In the genomic region with DNA sequence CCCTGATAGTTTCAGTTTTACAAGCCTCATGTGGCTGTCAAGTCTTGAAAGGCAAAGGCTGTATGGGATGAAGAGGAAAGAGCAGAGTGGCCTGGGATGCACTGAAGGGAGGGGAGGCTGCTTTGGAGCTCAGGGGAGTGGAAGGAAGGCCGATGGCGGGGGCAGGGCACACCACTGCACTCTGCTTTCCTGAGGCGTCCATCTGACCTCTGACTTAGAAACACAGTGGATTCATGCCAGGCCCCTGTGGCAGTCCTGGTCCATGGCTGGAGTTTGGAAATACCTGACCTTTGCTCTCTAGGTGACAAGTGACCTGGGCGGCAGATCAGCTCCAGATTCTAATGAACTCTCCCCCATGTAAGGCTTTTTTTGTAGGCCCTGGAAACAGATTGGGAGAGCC, we compare ENCODE assay signal across 1 cellular context.
TF ChIP-seq lines count a peak whose summit lies in the region.

No MANE protein-coding gene starts in this region.

TF ChIP-seq in HepG2, 621 proteins besides CTCF, POLR2A, EP300 and RAD21 (continues in another document):
- TF ChIP-seq ZNF556 (CRISPR knock-in tag; IDR thresholded peaks at IDR 0.05; ENCODE audit: borderline replicate concordance) (no peak), ZNF7 (CRISPR knock-in tag; IDR thresholded peaks at IDR 0.05) (no peak), ZNF558 (CRISPR knock-in tag; IDR thresholded peaks at IDR 0.05; ENCODE audit: borderline replicate concordance) (no peak), ZNF510 (CRISPR knock-in tag; IDR thresholded peaks at IDR 0.05; ENCODE audit: low read depth) (no peak), SYNCRIP (IDR thresholded peaks at IDR 0.05; ENCODE audit: insufficient read depth, low read depth, low read length) (no peak), ZNF781 (CRISPR knock-in tag; IDR thresholded peaks at IDR 0.05; ENCODE audit: borderline replicate concordance, not compliant biosample characterization) (no peak), HOXA3 (CRISPR knock-in tag; IDR thresholded peaks at IDR 0.05) (peak; percentile 83), MAZ (IDR thresholded peaks at IDR 0.05; ENCODE audit: borderline replicate concordance, low read depth, low read length) (no peak), MAZ (CRISPR knock-in tag; IDR thresholded peaks at IDR 0.05; ENCODE audit: low read depth) (no peak), SIX1 (CRISPR knock-in tag; IDR thresholded peaks at IDR 0.05; ENCODE audit: borderline replicate concordance) (peak; percentile 54; the same call in 1 of the 2 replicates), ZNF567 (CRISPR knock-in tag; IDR thresholded peaks at IDR 0.05; ENCODE audit: borderline replicate concordance) (no peak), ZBTB3 (CRISPR knock-in tag; IDR thresholded peaks at IDR 0.05; ENCODE audit: borderline replicate concordance, low read depth) (no peak), CEBPB (IDR thresholded peaks at IDR 0.05; ENCODE audit: borderline replicate concordance, low read depth, low read length) (peak; percentile 63; the same call in 1 of the 2 replicates), NR2F2 (IDR thresholded peaks at IDR 0.05; ENCODE audit: borderline replicate concordance, low read depth) (peak; percentile 82), ZNF451 (CRISPR knock-in tag; IDR thresholded peaks at IDR 0.05) (no peak), KLF6 (CRISPR knock-in tag; IDR thresholded peaks at IDR 0.05) (no peak), ZNF879 (CRISPR knock-in tag; IDR thresholded peaks at IDR 0.05) (no peak), RNF2 (conservative IDR thresholded peaks at IDR 0.05; ENCODE audit: low read depth) (no peak)
- TF ChIP-seq, protein P1, sequence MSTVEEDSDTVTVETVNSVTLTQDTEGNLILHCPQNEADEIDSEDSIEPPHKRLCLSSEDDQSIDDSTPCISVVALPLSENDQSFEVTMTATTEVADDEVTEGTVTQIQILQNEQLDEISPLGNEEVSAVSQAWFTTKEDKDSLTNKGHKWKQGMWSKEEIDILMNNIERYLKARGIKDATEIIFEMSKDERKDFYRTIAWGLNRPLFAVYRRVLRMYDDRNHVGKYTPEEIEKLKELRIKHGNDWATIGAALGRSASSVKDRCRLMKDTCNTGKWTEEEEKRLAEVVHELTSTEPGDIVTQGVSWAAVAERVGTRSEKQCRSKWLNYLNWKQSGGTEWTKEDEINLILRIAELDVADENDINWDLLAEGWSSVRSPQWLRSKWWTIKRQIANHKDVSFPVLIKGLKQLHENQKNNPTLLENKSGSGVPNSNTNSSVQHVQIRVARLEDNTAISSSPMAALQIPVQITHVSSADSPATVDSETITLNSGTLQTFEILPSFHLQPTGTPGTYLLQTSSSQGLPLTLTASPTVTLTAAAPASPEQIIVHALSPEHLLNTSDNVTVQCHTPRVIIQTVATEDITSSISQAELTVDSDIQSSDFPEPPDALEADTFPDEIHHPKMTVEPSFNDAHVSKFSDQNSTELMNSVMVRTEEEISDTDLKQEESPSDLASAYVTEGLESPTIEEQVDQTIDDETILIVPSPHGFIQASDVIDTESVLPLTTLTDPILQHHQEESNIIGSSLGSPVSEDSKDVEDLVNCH (CRISPR knock-in tag; IDR thresholded peaks at IDR 0.05) = no peak
- TF ChIP-seq, protein P2, sequence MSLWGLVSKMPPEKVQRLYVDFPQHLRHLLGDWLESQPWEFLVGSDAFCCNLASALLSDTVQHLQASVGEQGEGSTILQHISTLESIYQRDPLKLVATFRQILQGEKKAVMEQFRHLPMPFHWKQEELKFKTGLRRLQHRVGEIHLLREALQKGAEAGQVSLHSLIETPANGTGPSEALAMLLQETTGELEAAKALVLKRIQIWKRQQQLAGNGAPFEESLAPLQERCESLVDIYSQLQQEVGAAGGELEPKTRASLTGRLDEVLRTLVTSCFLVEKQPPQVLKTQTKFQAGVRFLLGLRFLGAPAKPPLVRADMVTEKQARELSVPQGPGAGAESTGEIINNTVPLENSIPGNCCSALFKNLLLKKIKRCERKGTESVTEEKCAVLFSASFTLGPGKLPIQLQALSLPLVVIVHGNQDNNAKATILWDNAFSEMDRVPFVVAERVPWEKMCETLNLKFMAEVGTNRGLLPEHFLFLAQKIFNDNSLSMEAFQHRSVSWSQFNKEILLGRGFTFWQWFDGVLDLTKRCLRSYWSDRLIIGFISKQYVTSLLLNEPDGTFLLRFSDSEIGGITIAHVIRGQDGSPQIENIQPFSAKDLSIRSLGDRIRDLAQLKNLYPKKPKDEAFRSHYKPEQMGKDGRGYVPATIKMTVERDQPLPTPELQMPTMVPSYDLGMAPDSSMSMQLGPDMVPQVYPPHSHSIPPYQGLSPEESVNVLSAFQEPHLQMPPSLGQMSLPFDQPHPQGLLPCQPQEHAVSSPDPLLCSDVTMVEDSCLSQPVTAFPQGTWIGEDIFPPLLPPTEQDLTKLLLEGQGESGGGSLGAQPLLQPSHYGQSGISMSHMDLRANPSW (CRISPR knock-in tag; IDR thresholded peaks at IDR 0.05; ENCODE audit: borderline replicate concordance) = no peak
- TF ChIP-seq, protein P3, sequence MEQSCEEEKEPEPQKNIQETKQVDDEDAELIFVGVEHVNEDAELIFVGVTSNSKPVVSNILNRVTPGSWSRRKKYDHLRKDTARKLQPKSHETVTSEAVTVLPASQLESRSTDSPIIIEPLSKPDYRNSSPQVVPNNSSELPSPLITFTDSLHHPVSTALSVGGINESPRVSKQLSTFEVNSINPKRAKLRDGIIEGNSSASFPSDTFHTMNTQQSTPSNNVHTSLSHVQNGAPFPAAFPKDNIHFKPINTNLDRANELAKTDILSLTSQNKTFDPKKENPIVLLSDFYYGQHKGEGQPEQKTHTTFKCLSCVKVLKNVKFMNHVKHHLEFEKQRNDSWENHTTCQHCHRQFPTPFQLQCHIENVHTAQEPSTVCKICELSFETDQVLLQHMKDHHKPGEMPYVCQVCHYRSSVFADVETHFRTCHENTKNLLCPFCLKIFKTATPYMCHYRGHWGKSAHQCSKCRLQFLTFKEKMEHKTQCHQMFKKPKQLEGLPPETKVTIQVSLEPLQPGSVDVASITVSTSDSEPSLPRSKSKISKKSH (CRISPR knock-in tag; IDR thresholded peaks at IDR 0.05; ENCODE audit: borderline replicate concordance) = no peak
- TF ChIP-seq, protein P4, sequence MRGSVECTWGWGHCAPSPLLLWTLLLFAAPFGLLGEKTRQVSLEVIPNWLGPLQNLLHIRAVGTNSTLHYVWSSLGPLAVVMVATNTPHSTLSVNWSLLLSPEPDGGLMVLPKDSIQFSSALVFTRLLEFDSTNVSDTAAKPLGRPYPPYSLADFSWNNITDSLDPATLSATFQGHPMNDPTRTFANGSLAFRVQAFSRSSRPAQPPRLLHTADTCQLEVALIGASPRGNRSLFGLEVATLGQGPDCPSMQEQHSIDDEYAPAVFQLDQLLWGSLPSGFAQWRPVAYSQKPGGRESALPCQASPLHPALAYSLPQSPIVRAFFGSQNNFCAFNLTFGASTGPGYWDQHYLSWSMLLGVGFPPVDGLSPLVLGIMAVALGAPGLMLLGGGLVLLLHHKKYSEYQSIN (CRISPR knock-in tag; IDR thresholded peaks at IDR 0.05; ENCODE audit: borderline replicate concordance) = no peak
- TF ChIP-seq, protein P5, sequence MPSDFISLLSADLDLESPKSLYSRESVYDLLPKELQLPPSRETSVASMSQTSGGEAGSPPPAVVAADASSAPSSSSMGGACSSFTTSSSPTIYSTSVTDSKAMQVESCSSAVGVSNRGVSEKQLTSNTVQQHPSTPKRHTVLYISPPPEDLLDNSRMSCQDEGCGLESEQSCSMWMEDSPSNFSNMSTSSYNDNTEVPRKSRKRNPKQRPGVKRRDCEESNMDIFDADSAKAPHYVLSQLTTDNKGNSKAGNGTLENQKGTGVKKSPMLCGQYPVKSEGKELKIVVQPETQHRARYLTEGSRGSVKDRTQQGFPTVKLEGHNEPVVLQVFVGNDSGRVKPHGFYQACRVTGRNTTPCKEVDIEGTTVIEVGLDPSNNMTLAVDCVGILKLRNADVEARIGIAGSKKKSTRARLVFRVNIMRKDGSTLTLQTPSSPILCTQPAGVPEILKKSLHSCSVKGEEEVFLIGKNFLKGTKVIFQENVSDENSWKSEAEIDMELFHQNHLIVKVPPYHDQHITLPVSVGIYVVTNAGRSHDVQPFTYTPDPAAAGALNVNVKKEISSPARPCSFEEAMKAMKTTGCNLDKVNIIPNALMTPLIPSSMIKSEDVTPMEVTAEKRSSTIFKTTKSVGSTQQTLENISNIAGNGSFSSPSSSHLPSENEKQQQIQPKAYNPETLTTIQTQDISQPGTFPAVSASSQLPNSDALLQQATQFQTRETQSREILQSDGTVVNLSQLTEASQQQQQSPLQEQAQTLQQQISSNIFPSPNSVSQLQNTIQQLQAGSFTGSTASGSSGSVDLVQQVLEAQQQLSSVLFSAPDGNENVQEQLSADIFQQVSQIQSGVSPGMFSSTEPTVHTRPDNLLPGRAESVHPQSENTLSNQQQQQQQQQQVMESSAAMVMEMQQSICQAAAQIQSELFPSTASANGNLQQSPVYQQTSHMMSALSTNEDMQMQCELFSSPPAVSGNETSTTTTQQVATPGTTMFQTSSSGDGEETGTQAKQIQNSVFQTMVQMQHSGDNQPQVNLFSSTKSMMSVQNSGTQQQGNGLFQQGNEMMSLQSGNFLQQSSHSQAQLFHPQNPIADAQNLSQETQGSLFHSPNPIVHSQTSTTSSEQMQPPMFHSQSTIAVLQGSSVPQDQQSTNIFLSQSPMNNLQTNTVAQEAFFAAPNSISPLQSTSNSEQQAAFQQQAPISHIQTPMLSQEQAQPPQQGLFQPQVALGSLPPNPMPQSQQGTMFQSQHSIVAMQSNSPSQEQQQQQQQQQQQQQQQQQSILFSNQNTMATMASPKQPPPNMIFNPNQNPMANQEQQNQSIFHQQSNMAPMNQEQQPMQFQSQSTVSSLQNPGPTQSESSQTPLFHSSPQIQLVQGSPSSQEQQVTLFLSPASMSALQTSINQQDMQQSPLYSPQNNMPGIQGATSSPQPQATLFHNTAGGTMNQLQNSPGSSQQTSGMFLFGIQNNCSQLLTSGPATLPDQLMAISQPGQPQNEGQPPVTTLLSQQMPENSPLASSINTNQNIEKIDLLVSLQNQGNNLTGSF (CRISPR knock-in tag; IDR thresholded peaks at IDR 0.05) = no peak
- TF ChIP-seq, protein P6, sequence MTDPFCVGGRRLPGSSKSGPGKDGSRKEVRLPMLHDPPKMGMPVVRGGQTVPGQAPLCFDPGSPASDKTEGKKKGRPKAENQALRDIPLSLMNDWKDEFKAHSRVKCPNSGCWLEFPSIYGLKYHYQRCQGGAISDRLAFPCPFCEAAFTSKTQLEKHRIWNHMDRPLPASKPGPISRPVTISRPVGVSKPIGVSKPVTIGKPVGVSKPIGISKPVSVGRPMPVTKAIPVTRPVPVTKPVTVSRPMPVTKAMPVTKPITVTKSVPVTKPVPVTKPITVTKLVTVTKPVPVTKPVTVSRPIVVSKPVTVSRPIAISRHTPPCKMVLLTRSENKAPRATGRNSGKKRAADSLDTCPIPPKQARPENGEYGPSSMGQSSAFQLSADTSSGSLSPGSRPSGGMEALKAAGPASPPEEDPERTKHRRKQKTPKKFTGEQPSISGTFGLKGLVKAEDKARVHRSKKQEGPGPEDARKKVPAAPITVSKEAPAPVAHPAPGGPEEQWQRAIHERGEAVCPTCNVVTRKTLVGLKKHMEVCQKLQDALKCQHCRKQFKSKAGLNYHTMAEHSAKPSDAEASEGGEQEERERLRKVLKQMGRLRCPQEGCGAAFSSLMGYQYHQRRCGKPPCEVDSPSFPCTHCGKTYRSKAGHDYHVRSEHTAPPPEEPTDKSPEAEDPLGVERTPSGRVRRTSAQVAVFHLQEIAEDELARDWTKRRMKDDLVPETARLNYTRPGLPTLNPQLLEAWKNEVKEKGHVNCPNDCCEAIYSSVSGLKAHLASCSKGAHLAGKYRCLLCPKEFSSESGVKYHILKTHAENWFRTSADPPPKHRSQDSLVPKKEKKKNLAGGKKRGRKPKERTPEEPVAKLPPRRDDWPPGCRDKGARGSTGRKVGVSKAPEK (CRISPR knock-in tag; IDR thresholded peaks at IDR 0.05; ENCODE audit: borderline replicate concordance) = no peak
- TF ChIP-seq, protein P7, sequence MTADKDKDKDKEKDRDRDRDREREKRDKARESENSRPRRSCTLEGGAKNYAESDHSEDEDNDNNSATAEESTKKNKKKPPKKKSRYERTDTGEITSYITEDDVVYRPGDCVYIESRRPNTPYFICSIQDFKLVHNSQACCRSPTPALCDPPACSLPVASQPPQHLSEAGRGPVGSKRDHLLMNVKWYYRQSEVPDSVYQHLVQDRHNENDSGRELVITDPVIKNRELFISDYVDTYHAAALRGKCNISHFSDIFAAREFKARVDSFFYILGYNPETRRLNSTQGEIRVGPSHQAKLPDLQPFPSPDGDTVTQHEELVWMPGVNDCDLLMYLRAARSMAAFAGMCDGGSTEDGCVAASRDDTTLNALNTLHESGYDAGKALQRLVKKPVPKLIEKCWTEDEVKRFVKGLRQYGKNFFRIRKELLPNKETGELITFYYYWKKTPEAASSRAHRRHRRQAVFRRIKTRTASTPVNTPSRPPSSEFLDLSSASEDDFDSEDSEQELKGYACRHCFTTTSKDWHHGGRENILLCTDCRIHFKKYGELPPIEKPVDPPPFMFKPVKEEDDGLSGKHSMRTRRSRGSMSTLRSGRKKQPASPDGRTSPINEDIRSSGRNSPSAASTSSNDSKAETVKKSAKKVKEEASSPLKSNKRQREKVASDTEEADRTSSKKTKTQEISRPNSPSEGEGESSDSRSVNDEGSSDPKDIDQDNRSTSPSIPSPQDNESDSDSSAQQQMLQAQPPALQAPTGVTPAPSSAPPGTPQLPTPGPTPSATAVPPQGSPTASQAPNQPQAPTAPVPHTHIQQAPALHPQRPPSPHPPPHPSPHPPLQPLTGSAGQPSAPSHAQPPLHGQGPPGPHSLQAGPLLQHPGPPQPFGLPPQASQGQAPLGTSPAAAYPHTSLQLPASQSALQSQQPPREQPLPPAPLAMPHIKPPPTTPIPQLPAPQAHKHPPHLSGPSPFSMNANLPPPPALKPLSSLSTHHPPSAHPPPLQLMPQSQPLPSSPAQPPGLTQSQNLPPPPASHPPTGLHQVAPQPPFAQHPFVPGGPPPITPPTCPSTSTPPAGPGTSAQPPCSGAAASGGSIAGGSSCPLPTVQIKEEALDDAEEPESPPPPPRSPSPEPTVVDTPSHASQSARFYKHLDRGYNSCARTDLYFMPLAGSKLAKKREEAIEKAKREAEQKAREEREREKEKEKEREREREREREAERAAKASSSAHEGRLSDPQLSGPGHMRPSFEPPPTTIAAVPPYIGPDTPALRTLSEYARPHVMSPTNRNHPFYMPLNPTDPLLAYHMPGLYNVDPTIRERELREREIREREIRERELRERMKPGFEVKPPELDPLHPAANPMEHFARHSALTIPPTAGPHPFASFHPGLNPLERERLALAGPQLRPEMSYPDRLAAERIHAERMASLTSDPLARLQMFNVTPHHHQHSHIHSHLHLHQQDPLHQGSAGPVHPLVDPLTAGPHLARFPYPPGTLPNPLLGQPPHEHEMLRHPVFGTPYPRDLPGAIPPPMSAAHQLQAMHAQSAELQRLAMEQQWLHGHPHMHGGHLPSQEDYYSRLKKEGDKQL (CRISPR knock-in tag; IDR thresholded peaks at IDR 0.05; ENCODE audit: low read depth) = no peak
- TF ChIP-seq, protein P8, sequence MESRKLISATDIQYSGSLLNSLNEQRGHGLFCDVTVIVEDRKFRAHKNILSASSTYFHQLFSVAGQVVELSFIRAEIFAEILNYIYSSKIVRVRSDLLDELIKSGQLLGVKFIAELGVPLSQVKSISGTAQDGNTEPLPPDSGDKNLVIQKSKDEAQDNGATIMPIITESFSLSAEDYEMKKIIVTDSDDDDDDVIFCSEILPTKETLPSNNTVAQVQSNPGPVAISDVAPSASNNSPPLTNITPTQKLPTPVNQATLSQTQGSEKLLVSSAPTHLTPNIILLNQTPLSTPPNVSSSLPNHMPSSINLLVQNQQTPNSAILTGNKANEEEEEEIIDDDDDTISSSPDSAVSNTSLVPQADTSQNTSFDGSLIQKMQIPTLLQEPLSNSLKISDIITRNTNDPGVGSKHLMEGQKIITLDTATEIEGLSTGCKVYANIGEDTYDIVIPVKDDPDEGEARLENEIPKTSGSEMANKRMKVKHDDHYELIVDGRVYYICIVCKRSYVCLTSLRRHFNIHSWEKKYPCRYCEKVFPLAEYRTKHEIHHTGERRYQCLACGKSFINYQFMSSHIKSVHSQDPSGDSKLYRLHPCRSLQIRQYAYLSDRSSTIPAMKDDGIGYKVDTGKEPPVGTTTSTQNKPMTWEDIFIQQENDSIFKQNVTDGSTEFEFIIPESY (CRISPR knock-in tag; IDR thresholded peaks at IDR 0.05) = no peak
